ENCODE assay signal across 24 cellular contexts in the genomic region with DNA sequence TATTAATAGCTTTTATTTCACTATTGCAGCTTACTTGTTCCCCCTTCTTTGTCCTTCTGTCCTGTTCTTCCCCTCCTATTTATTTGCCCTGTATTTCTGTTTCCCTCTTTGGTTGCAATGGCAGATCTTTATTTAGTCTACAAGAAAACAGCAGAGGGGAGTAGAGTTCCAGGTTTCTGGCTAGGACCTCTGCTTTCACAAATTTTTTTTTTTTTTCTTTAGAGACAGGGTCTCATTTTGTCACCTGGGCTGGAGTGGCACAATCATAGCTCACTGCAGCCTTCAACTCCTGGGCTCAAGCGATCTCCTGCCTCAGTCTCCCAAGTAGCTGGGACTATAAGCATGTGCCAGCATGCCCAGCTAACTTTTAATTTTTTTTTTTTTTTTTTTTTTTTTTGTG.
DNase-seq lines count a peak whose midpoint lies in the region; ATAC-seq and TF ChIP-seq lines count a peak whose summit lies in the region.
"Had no signal": no experiment of that assay in that cellular context is flagged by ENCODE, and none has a peak within 500 bp of the region (broad histone marks: within the 10 kb centered on the region; RNA-seq: fewer than 3 reads in every experiment).

No MANE protein-coding gene starts in this region.

- in situ Hi-C loops in ACHN (cut with HindIII; ENCODE audit: low pct_ligation_motif_present, low pct_unique_long_range_greater_than_20kb, low sequenced_read_pairs): no loop called here

- TF ChIP-seq CTCF in HFF-Myc (IDR thresholded peaks at IDR 0.05; ENCODE audit: low read depth, low read length, missing control alignments) (peak; percentile 5), RWPE2 (IDR thresholded peaks at IDR 0.05; ENCODE audit: poor library complexity, severe bottlenecking) (peak; percentile 8), epithelial cell of proximal tubule (conservative IDR thresholded peaks at IDR 0.05; ENCODE audit: low read depth, low read length) (peak; percentile 7), retinal pigment epithelial cell (conservative IDR thresholded peaks at IDR 0.05; ENCODE audit: low read depth, low read length) (peak; percentile 19)

- ATAC-seq in RWPE2 (ENCODE audit: low read depth): no peak
- ATAC-seq: right cardiac atrium; stimulated activated naive CD8-positive, alpha-beta T cell treated with anti-CD3 and anti-CD28 coated beads, Interleukin-15, amount 100 ng/mL, for 72 hours; T-helper 17 cell had no signal

- DNase-seq in HFF-Myc (ENCODE audit: extremely low read depth, low read depth) (no peak), RWPE2 (ENCODE audit: low spot score) (no peak), epithelial cell of proximal tubule (ENCODE audit: low read depth) (no peak), retinal pigment epithelial cell (ENCODE audit: low read depth) (no peak), HCEC 1CT (no peak), activated T-cell treated with anti-CD3 and anti-CD28 coated beads for 4 hours (no peak), GOT3 (lab: John Stamatoyannopoulos, UW) (no peak), ACHN (no peak)
- DNase-seq: activated CD4-positive, alpha-beta T cell treated with anti-CD3 and anti-CD28 coated beads, Interleukin-2, amount 10 ng/mL, durations not matched to agents 24 days and 14 days; activated naive CD8-positive, alpha-beta T cell treated with anti-CD3 and anti-CD28 coated beads for 36 hours; Caco-2; colonic mucosa; glutamatergic neuron; KBM-7; kidney glomerular epithelial cell; NCI-H1694; NCI-H82; Peyer's patch; right cardiac atrium; SJCRH30; stimulated activated CD4-positive, alpha-beta T cell treated with anti-CD3 and anti-CD28 coated beads, Interleukin-12 subunit alpha, Interleukin-12 subunit beta, amount 100 ng/mL, for 4 hours; stimulated activated naive CD8-positive, alpha-beta T cell treated with anti-CD3 and anti-CD28 coated beads, Interleukin-15, amount 100 ng/mL, for 72 hours; T-helper 17 cell; tibial artery had no signal

- H3K4me3 ChIP-seq in HFF-Myc (replicated peaks; ENCODE audit: low read depth, low read length) (no peak overlapping the region), RWPE2 (ENCODE audit: severe bottlenecking) (no peak overlapping the region), epithelial cell of proximal tubule (ENCODE audit: low read depth, low read length) (no peak overlapping the region), retinal pigment epithelial cell (ENCODE audit: low read length) (no peak overlapping the region)
- H3K4me3 ChIP-seq: colonic mucosa, Peyer's patch, SJCRH30, tibial artery had no signal

- H3K27ac ChIP-seq in RWPE2 (ENCODE audit: poor library complexity, severe bottlenecking): no peak overlapping the region
- H3K27ac ChIP-seq: colonic mucosa, Peyer's patch, SJCRH30, tibial artery had no signal

- H3K4me1 ChIP-seq in RWPE2 (ENCODE audit: insufficient read depth, poor library complexity, severe bottlenecking): no peaks in the 10 kb centered on the region
- H3K4me1 ChIP-seq: Caco-2, colonic mucosa, Peyer's patch, SJCRH30, tibial artery had no signal

- no peaks in the 10 kb centered on the region for H3K9me3 ChIP-seq in RWPE2 (ENCODE audit: severe bottlenecking)
- H3K9me3 ChIP-seq: Caco-2, colonic mucosa, Peyer's patch, SJCRH30, tibial artery had no signal

- H3K36me3 ChIP-seq in RWPE2 (ENCODE audit: low read depth): no peaks in the 10 kb centered on the region
- H3K36me3 ChIP-seq: colonic mucosa, Peyer's patch, SJCRH30, tibial artery had no signal

- H3K27me3 ChIP-seq in RWPE2 (ENCODE audit: insufficient read depth, poor library complexity, severe bottlenecking): no peaks in the 10 kb centered on the region
- H3K27me3 ChIP-seq: colonic mucosa, Peyer's patch, SJCRH30, tibial artery had no signal
